ENCODE assay signal across 1 cellular context in genomic region chr2:231666171-231667095, GRCh38.
TF ChIP-seq lines count a peak whose summit lies in the region.

No MANE protein-coding gene starts in this region.

TF ChIP-seq in HepG2, 621 proteins besides CTCF, POLR2A, EP300 and RAD21 (continued from another document and continues in another):
- TF ChIP-seq ZBTB2 (CRISPR knock-in tag; IDR thresholded peaks at IDR 0.05; ENCODE audit: low read depth) = no peak
- TF ChIP-seq ZNF749 (CRISPR knock-in tag; IDR thresholded peaks at IDR 0.05; ENCODE audit: borderline replicate concordance) = no peak
- peak; percentile 50 for TF ChIP-seq AGO2 (optimal IDR thresholded peaks at IDR 0.05; ENCODE audit: low read depth, low read length)
- TF ChIP-seq HINFP (CRISPR knock-in tag; IDR thresholded peaks at IDR 0.05; ENCODE audit: low read depth) = no peak
- TF ChIP-seq HOMEZ (CRISPR knock-in tag; IDR thresholded peaks at IDR 0.05; ENCODE audit: low read depth) = 0 out of 2 replicates have a peak, but pooled peaks have one; percentile 43
- no peak for TF ChIP-seq NFIC (IDR thresholded peaks at IDR 0.05; ENCODE audit: low read length)
- TF ChIP-seq GMEB2 (CRISPR knock-in tag; IDR thresholded peaks at IDR 0.05; ENCODE audit: low read depth) = no peak
- no peak for TF ChIP-seq ZNF414 (CRISPR knock-in tag; IDR thresholded peaks at IDR 0.05)
- no peak for TF ChIP-seq SNAPC2 (CRISPR knock-in tag; IDR thresholded peaks at IDR 0.05)
- TF ChIP-seq RAD51 (IDR thresholded peaks at IDR 0.05; ENCODE audit: borderline replicate concordance) = no peak
- no peak for TF ChIP-seq SMYD3 (CRISPR knock-in tag; IDR thresholded peaks at IDR 0.05)
- TF ChIP-seq RFXAP (CRISPR knock-in tag; IDR thresholded peaks at IDR 0.05; ENCODE audit: borderline replicate concordance) = no peak
- no peak for TF ChIP-seq AGO1 (IDR thresholded peaks at IDR 0.05; ENCODE audit: low read depth, low read length, poor library complexity, severe bottlenecking)
- TF ChIP-seq MLXIP (CRISPR knock-in tag; IDR thresholded peaks at IDR 0.05; ENCODE audit: borderline replicate concordance) = no peak
- TF ChIP-seq FLYWCH1 (CRISPR knock-in tag; IDR thresholded peaks at IDR 0.05) = no peak
- TF ChIP-seq SNAPC5 (CRISPR knock-in tag; IDR thresholded peaks at IDR 0.05; ENCODE audit: borderline replicate concordance) = no peak
- 0 out of 2 replicates have a peak, but pooled peaks have one; percentile 6 for TF ChIP-seq RARA (CRISPR knock-in tag; IDR thresholded peaks at IDR 0.05)
- no peak for TF ChIP-seq ZFYVE20 (CRISPR knock-in tag; IDR thresholded peaks at IDR 0.05; ENCODE audit: borderline replicate concordance, low read depth)
- no peak for TF ChIP-seq CREB1 (IDR thresholded peaks at IDR 0.05)
- no peak for TF ChIP-seq CREB1 (CRISPR knock-in tag; IDR thresholded peaks at IDR 0.05)
- TF ChIP-seq ZFY (CRISPR knock-in tag; IDR thresholded peaks at IDR 0.05) = peak; percentile 79
- TF ChIP-seq SRF (IDR thresholded peaks at IDR 0.05; ENCODE audit: low read depth, low read length) = peak; percentile 73; the same call in 1 of the 2 replicates
- TF ChIP-seq ZNF496 (CRISPR knock-in tag; IDR thresholded peaks at IDR 0.05; ENCODE audit: insufficient replicate concordance) = no peak
- TF ChIP-seq HMGXB3 (CRISPR knock-in tag; IDR thresholded peaks at IDR 0.05; ENCODE audit: borderline replicate concordance) = peak; percentile 47; the same call in 1 of the 2 replicates
- no peak for TF ChIP-seq ZNF7 (CRISPR knock-in tag; IDR thresholded peaks at IDR 0.05)
- TF ChIP-seq TMF1 (CRISPR knock-in tag; IDR thresholded peaks at IDR 0.05; ENCODE audit: low read depth) = no peak
- no peak for TF ChIP-seq ZSCAN30 (CRISPR knock-in tag; IDR thresholded peaks at IDR 0.05)
- TF ChIP-seq TAF1 (CRISPR knock-in tag; IDR thresholded peaks at IDR 0.05) = peak; percentile 68
- TF ChIP-seq RFX5 (IDR thresholded peaks at IDR 0.05; ENCODE audit: low read depth, low read length) = no peak
- no peak for TF ChIP-seq THAP8 (CRISPR knock-in tag; IDR thresholded peaks at IDR 0.05; ENCODE audit: borderline replicate concordance)
- no peak for TF ChIP-seq YY1 (IDR thresholded peaks at IDR 0.05; ENCODE audit: insufficient read depth, insufficient replicate concordance, low read depth, low read length)
- peak; percentile 75 for TF ChIP-seq ZNF292 (CRISPR knock-in tag; IDR thresholded peaks at IDR 0.05; ENCODE audit: borderline replicate concordance, low read depth)
- peak; percentile 44 for TF ChIP-seq U2AF1 (optimal IDR thresholded peaks at IDR 0.05; ENCODE audit: low read depth, low read length)
- no peak for TF ChIP-seq PLRG1 (conservative IDR thresholded peaks at IDR 0.05)
- TF ChIP-seq ZNF776 (CRISPR knock-in tag; IDR thresholded peaks at IDR 0.05) = no peak
- no peak for TF ChIP-seq GLMP (CRISPR knock-in tag; IDR thresholded peaks at IDR 0.05; ENCODE audit: borderline replicate concordance)
- no peak for TF ChIP-seq ISX (CRISPR knock-in tag; conservative IDR thresholded peaks at IDR 0.05)
- TF ChIP-seq ZBTB14 (CRISPR knock-in tag; IDR thresholded peaks at IDR 0.05) = 0 out of 2 replicates have a peak, but pooled peaks have one; percentile 5
- TF ChIP-seq EEA1 (CRISPR knock-in tag; IDR thresholded peaks at IDR 0.05; ENCODE audit: borderline replicate concordance) = no peak
- TF ChIP-seq ZNF788 (CRISPR knock-in tag; IDR thresholded peaks at IDR 0.05; ENCODE audit: borderline replicate concordance) = no peak; the same call in 1 of the 2 replicates
- TF ChIP-seq MXI1 (IDR thresholded peaks at IDR 0.05; ENCODE audit: borderline replicate concordance, low read depth, low read length) = no peak
- TF ChIP-seq ZMAT5 (CRISPR knock-in tag; IDR thresholded peaks at IDR 0.05; ENCODE audit: borderline replicate concordance, low read depth) = no peak
